1 cellular context compared by ENCODE assay signal in genomic region chr2:177799531-177799930, GRCh38.
TF ChIP-seq lines count a peak whose summit lies in the region.

No MANE protein-coding gene starts in this region.

TF ChIP-seq in GM23338, 12 proteins besides CTCF, POLR2A, EP300 and RAD21 (continued from another document):
- TF ChIP-seq ZNF462 (CRISPR knock-in tag; IDR thresholded peaks at IDR 0.05) (no peak), NANOG (IDR thresholded peaks at IDR 0.05; ENCODE audit: borderline replicate concordance) (no peak), CREB1 (CRISPR knock-in tag; IDR thresholded peaks at IDR 0.05; ENCODE audit: low read depth) (no peak), EZH2phosphoT487 (IDR thresholded peaks at IDR 0.05; ENCODE audit: unreplicated experiment) (no peak), ETS1 (IDR thresholded peaks at IDR 0.05) (no peak), EZH2 (IDR thresholded peaks at IDR 0.05; ENCODE audit: low read depth, unreplicated experiment) (no peak), STAT1 (IDR thresholded peaks at IDR 0.05; ENCODE audit: unreplicated experiment) (no peak)
- TF ChIP-seq, protein P1, sequence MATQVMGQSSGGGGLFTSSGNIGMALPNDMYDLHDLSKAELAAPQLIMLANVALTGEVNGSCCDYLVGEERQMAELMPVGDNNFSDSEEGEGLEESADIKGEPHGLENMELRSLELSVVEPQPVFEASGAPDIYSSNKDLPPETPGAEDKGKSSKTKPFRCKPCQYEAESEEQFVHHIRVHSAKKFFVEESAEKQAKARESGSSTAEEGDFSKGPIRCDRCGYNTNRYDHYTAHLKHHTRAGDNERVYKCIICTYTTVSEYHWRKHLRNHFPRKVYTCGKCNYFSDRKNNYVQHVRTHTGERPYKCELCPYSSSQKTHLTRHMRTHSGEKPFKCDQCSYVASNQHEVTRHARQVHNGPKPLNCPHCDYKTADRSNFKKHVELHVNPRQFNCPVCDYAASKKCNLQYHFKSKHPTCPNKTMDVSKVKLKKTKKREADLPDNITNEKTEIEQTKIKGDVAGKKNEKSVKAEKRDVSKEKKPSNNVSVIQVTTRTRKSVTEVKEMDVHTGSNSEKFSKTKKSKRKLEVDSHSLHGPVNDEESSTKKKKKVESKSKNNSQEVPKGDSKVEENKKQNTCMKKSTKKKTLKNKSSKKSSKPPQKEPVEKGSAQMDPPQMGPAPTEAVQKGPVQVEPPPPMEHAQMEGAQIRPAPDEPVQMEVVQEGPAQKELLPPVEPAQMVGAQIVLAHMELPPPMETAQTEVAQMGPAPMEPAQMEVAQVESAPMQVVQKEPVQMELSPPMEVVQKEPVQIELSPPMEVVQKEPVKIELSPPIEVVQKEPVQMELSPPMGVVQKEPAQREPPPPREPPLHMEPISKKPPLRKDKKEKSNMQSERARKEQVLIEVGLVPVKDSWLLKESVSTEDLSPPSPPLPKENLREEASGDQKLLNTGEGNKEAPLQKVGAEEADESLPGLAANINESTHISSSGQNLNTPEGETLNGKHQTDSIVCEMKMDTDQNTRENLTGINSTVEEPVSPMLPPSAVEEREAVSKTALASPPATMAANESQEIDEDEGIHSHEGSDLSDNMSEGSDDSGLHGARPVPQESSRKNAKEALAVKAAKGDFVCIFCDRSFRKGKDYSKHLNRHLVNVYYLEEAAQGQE (IDR thresholded peaks at IDR 0.05; ENCODE audit: unreplicated experiment): no peak
TF ChIP-seq in GM23338: peak in this region for 0.
